In the genomic region with DNA sequence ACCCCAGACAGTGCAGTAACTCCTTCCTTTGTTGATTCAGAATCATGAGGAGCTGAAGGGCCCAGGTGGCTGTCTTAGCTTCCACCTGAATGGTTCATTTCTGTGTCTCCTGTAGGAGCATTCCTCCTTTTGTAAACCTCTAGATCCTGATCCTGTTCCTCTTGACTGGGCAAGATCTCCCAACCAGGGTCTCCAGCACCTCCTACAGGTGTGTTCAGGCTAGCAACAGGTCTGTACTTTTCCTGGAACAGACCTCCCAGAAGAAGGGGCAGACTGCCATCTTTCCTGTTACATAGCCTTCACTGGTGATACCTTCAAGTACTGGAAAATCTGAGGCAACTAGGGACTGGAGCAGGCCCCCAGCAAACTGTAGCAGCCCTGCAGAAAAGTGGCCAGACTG, we compare ENCODE assay signal across 2 cellular contexts.
TF ChIP-seq lines count a peak whose summit lies in the region.

No MANE protein-coding gene starts in this region.

TF ChIP-seq in HCT116, 20 proteins besides CTCF, POLR2A, EP300 and RAD21:
- no peak for TF ChIP-seq POLR2AphosphoS5 (IDR thresholded peaks at IDR 0.05; ENCODE audit: low read depth, low read length)
- TF ChIP-seq YY1 (IDR thresholded peaks at IDR 0.05; ENCODE audit: extremely low read depth, insufficient replicate concordance, low read depth, low read length) = no peak
- no peak for TF ChIP-seq TCF7L2 (IDR thresholded peaks at IDR 0.05; ENCODE audit: borderline replicate concordance, extremely low read depth, insufficient read depth, insufficient read length)
- no peak for TF ChIP-seq ELF1 (IDR thresholded peaks at IDR 0.05; ENCODE audit: borderline replicate concordance, low read depth)
- TF ChIP-seq, protein P1, sequence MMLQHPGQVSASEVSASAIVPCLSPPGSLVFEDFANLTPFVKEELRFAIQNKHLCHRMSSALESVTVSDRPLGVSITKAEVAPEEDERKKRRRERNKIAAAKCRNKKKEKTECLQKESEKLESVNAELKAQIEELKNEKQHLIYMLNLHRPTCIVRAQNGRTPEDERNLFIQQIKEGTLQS (IDR thresholded peaks at IDR 0.05) = no peak
- no peak for TF ChIP-seq FOSL1 (IDR thresholded peaks at IDR 0.05; ENCODE audit: low read depth)
- TF ChIP-seq CBX3 (IDR thresholded peaks at IDR 0.05; ENCODE audit: low read depth) = no peak
- TF ChIP-seq EZH2phosphoT487 (IDR thresholded peaks at IDR 0.05; ENCODE audit: borderline replicate concordance) = no peak
- no peak for TF ChIP-seq JUND (IDR thresholded peaks at IDR 0.05)
TF ChIP-seq in HCT116: peak in this region for 0.

TF ChIP-seq in K562, 482 proteins besides CTCF, POLR2A, EP300 and RAD21:
- TF ChIP-seq, protein P2, sequence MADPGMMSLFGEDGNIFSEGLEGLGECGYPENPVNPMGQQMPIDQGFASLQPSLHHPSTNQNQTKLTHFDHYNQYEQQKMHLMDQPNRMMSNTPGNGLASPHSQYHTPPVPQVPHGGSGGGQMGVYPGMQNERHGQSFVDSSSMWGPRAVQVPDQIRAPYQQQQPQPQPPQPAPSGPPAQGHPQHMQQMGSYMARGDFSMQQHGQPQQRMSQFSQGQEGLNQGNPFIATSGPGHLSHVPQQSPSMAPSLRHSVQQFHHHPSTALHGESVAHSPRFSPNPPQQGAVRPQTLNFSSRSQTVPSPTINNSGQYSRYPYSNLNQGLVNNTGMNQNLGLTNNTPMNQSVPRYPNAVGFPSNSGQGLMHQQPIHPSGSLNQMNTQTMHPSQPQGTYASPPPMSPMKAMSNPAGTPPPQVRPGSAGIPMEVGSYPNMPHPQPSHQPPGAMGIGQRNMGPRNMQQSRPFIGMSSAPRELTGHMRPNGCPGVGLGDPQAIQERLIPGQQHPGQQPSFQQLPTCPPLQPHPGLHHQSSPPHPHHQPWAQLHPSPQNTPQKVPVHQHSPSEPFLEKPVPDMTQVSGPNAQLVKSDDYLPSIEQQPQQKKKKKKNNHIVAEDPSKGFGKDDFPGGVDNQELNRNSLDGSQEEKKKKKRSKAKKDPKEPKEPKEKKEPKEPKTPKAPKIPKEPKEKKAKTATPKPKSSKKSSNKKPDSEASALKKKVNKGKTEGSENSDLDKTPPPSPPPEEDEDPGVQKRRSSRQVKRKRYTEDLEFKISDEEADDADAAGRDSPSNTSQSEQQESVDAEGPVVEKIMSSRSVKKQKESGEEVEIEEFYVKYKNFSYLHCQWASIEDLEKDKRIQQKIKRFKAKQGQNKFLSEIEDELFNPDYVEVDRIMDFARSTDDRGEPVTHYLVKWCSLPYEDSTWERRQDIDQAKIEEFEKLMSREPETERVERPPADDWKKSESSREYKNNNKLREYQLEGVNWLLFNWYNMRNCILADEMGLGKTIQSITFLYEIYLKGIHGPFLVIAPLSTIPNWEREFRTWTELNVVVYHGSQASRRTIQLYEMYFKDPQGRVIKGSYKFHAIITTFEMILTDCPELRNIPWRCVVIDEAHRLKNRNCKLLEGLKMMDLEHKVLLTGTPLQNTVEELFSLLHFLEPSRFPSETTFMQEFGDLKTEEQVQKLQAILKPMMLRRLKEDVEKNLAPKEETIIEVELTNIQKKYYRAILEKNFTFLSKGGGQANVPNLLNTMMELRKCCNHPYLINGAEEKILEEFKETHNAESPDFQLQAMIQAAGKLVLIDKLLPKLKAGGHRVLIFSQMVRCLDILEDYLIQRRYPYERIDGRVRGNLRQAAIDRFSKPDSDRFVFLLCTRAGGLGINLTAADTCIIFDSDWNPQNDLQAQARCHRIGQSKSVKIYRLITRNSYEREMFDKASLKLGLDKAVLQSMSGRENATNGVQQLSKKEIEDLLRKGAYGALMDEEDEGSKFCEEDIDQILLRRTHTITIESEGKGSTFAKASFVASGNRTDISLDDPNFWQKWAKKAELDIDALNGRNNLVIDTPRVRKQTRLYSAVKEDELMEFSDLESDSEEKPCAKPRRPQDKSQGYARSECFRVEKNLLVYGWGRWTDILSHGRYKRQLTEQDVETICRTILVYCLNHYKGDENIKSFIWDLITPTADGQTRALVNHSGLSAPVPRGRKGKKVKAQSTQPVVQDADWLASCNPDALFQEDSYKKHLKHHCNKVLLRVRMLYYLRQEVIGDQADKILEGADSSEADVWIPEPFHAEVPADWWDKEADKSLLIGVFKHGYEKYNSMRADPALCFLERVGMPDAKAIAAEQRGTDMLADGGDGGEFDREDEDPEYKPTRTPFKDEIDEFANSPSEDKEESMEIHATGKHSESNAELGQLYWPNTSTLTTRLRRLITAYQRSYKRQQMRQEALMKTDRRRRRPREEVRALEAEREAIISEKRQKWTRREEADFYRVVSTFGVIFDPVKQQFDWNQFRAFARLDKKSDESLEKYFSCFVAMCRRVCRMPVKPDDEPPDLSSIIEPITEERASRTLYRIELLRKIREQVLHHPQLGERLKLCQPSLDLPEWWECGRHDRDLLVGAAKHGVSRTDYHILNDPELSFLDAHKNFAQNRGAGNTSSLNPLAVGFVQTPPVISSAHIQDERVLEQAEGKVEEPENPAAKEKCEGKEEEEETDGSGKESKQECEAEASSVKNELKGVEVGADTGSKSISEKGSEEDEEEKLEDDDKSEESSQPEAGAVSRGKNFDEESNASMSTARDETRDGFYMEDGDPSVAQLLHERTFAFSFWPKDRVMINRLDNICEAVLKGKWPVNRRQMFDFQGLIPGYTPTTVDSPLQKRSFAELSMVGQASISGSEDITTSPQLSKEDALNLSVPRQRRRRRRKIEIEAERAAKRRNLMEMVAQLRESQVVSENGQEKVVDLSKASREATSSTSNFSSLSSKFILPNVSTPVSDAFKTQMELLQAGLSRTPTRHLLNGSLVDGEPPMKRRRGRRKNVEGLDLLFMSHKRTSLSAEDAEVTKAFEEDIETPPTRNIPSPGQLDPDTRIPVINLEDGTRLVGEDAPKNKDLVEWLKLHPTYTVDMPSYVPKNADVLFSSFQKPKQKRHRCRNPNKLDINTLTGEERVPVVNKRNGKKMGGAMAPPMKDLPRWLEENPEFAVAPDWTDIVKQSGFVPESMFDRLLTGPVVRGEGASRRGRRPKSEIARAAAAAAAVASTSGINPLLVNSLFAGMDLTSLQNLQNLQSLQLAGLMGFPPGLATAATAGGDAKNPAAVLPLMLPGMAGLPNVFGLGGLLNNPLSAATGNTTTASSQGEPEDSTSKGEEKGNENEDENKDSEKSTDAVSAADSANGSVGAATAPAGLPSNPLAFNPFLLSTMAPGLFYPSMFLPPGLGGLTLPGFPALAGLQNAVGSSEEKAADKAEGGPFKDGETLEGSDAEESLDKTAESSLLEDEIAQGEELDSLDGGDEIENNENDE (IDR thresholded peaks at IDR 0.05; ENCODE audit: low read depth, low read length) = no peak
- TF ChIP-seq ZFX (CRISPR knock-in tag; IDR thresholded peaks at IDR 0.05) = no peak
- TF ChIP-seq, protein P1 (IDR thresholded peaks at IDR 0.05) = no peak
- TF ChIP-seq, protein P1 (CRISPR knock-in tag; conservative IDR thresholded peaks at IDR 0.05) = no peak
- TF ChIP-seq, protein P3, sequence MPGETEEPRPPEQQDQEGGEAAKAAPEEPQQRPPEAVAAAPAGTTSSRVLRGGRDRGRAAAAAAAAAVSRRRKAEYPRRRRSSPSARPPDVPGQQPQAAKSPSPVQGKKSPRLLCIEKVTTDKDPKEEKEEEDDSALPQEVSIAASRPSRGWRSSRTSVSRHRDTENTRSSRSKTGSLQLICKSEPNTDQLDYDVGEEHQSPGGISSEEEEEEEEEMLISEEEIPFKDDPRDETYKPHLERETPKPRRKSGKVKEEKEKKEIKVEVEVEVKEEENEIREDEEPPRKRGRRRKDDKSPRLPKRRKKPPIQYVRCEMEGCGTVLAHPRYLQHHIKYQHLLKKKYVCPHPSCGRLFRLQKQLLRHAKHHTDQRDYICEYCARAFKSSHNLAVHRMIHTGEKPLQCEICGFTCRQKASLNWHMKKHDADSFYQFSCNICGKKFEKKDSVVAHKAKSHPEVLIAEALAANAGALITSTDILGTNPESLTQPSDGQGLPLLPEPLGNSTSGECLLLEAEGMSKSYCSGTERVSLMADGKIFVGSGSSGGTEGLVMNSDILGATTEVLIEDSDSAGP (CRISPR knock-in tag; IDR thresholded peaks at IDR 0.05) = no peak
- TF ChIP-seq, protein P4, sequence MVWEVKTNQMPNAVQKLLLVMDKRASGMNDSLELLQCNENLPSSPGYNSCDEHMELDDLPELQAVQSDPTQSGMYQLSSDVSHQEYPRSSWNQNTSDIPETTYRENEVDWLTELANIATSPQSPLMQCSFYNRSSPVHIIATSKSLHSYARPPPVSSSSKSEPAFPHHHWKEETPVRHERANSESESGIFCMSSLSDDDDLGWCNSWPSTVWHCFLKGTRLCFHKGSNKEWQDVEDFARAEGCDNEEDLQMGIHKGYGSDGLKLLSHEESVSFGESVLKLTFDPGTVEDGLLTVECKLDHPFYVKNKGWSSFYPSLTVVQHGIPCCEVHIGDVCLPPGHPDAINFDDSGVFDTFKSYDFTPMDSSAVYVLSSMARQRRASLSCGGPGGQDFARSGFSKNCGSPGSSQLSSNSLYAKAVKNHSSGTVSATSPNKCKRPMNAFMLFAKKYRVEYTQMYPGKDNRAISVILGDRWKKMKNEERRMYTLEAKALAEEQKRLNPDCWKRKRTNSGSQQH (CRISPR knock-in tag; IDR thresholded peaks at IDR 0.05) = no peak
- no peak for TF ChIP-seq NUFIP1 (IDR thresholded peaks at IDR 0.05; ENCODE audit: partially characterized antibody)
- no peak for TF ChIP-seq STAG1 (CRISPR knock-in tag; IDR thresholded peaks at IDR 0.05; ENCODE audit: borderline replicate concordance)
- TF ChIP-seq TBP (optimal IDR thresholded peaks at IDR 0.05; ENCODE audit: low read depth, low read length) = no peak
- TF ChIP-seq, protein P5, sequence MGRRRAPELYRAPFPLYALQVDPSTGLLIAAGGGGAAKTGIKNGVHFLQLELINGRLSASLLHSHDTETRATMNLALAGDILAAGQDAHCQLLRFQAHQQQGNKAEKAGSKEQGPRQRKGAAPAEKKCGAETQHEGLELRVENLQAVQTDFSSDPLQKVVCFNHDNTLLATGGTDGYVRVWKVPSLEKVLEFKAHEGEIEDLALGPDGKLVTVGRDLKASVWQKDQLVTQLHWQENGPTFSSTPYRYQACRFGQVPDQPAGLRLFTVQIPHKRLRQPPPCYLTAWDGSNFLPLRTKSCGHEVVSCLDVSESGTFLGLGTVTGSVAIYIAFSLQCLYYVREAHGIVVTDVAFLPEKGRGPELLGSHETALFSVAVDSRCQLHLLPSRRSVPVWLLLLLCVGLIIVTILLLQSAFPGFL (CRISPR knock-in tag; IDR thresholded peaks at IDR 0.05) = no peak
- no peak for TF ChIP-seq POLR2AphosphoS5 (IDR thresholded peaks at IDR 0.05; ENCODE audit: control insufficient read depth, insufficient read depth, low read depth, low read length)
- no peak for TF ChIP-seq BRD9 (IDR thresholded peaks at IDR 0.05; ENCODE audit: low read depth, partially characterized antibody)
- TF ChIP-seq, protein P6, sequence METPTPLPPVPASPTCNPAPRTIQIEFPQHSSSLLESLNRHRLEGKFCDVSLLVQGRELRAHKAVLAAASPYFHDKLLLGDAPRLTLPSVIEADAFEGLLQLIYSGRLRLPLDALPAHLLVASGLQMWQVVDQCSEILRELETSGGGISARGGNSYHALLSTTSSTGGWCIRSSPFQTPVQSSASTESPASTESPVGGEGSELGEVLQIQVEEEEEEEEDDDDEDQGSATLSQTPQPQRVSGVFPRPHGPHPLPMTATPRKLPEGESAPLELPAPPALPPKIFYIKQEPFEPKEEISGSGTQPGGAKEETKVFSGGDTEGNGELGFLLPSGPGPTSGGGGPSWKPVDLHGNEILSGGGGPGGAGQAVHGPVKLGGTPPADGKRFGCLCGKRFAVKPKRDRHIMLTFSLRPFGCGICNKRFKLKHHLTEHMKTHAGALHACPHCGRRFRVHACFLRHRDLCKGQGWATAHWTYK (CRISPR knock-in tag; IDR thresholded peaks at IDR 0.05) = no peak
- no peak for TF ChIP-seq CBX1 (IDR thresholded peaks at IDR 0.05; ENCODE audit: low read depth)
- TF ChIP-seq CCNT2 (IDR thresholded peaks at IDR 0.05; ENCODE audit: borderline replicate concordance, extremely low read depth, insufficient read length, low read depth, low read length) = no peak
- TF ChIP-seq TGIF2 (CRISPR knock-in tag; IDR thresholded peaks at IDR 0.05) = no peak
- TF ChIP-seq TCF7 (IDR thresholded peaks at IDR 0.05; ENCODE audit: borderline replicate concordance) = no peak
TF ChIP-seq in K562: peak in this region for 0.
